ENCODE assay signal across 8 cellular contexts in the genomic region with DNA sequence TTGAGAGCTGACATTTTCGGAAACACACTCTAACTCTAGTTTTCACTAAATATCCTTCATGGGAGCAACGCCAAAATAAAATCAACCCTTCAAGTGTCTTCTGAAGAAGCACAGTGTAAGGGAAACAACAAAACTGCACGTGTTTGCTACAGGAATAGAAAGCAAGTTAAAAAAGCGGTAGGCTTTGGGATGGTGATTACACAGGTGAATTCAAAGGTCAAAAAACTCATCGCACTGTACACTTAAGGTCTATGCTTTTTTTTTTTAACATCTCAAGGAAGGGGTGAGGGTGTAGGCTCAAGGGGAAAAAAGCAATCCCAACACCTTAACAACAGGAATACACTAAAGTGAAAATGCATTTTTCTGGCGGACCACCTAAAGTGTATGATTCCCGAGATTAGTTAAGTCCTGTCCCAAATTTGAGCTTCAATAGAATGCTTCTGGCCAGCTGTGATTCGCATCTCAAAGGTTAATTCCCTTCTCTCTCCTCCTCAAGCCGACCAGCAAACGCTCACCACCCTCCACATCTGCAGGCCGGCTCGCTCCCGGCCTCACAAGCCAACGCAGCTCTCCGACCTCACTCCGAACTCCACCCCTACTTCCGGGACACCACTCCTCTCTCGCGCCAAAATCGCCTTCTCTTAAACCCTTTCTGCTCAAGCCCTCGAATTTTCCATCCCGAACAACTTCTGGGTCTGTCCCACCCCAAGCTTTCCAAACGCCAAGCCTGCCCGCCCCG. TPM values are rescaled to one million over a fixed set of nuclear protein-coding genes. Genes with fewer than 3 reads are reported as not detected.
DNase-seq lines count a peak whose midpoint lies in the region; ATAC-seq lines count a peak whose summit lies in the region.

No MANE protein-coding gene starts in this region.

- no peaks in the 10 kb centered on the region for H3K27me3 Mint-ChIP-seq in T-cell
- no peaks in the 10 kb centered on the region for H3K27me3 Mint-ChIP-seq in dendritic cell treated with granulocyte-macrophage colony-stimulating factor and Interleukin-4, amounts not matched to agents 40 ng/mL and 50 ng/mL, for 4 days

- peak in 2 of 4 experiments; percentile 8 to 13 for ATAC-seq in T-cell (replicated peaks in 1 of 4)
- ATAC-seq in left lobe of liver = peak; percentile 65

- POLR2A ChIA-PET in T-cell (lab: Charles Lee) = interaction anchor here in 1 of 2 donors (0.6 to 1.1 kb wide), 3 partner anchors 10 to 25 kb away, joined by 4 read pairs; no protein-coding TSS in a partner anchor

- H3K4me1 Mint-ChIP-seq in T-cell = peaks cover 66 to 77% (median 66%) of the 10 kb centered on the region in 3 donors
- peaks cover 43% of the 10 kb centered on the region for H3K4me1 Mint-ChIP-seq in dendritic cell treated with granulocyte-macrophage colony-stimulating factor and Interleukin-4, amounts not matched to agents 40 ng/mL and 50 ng/mL, for 4 days (ENCODE audit: low read depth)

- no peaks in the 10 kb centered on the region for H3K36me3 Mint-ChIP-seq in T-cell
- H3K36me3 Mint-ChIP-seq in dendritic cell treated with granulocyte-macrophage colony-stimulating factor and Interleukin-4, amounts not matched to agents 40 ng/mL and 50 ng/mL, for 4 days (ENCODE audit: low read depth) = peaks cover 13% of the 10 kb centered on the region

- peak overlapping the region; percentile 97 to 99 (median 98) for H3K4me3 Mint-ChIP-seq in T-cell
- peak overlapping the region; percentile 99 for H3K4me3 Mint-ChIP-seq in dendritic cell treated with granulocyte-macrophage colony-stimulating factor and Interleukin-4, amounts not matched to agents 40 ng/mL and 50 ng/mL, for 4 days

- H3K4me3 ChIP-seq in H7 (ENCODE audit: insufficient read depth, low read depth, low read length) = peak overlapping the region; percentile 96

- H3K27me3 ChIP-seq in H7 (ENCODE audit: control insufficient read depth, insufficient read depth, low read length) = no peaks in the 10 kb centered on the region

- intact Hi-C loops in dendritic cell treated with granulocyte-macrophage colony-stimulating factor and Interleukin-4, amounts not matched to agents 40 ng/mL and 50 ng/mL, for 4 days (cut with micrococcal nuclease) = no loop called here

- DNase-seq in activated T-cell treated with anti-CD3 and anti-CD28 coated beads for 24 hours (ENCODE audit: low read depth) (peak; percentile 20), H7 (peak; percentile 74), LHCN-M2 (ENCODE audit: low read depth) (peak; percentile 49), T-cell (peak in 7 of 34 experiments; percentile 3 to 23 (median 8)), left lobe of liver (ENCODE audit: low spot score) (peak; percentile 63)
- no peak for DNase-seq in activated T-cell treated with anti-CD3 and anti-CD28 coated beads, Interleukin-2, amount 50 U/mL, for 1 hour
- DNase-seq in stimulated activated CD8-positive, alpha-beta memory T cell treated with anti-CD3 and anti-CD28 coated beads, Interleukin-15, amount 100 ng/mL, for 24 hours (ENCODE audit: low read depth) = peak; percentile 13

- peak overlapping the region; percentile 91 to 94 for H3K27ac Mint-ChIP-seq in T-cell
- peak overlapping the region; percentile 99 for H3K27ac Mint-ChIP-seq in dendritic cell treated with granulocyte-macrophage colony-stimulating factor and Interleukin-4, amounts not matched to agents 40 ng/mL and 50 ng/mL, for 4 days

- no peaks in the 10 kb centered on the region for H3K9me3 Mint-ChIP-seq in T-cell
- H3K9me3 Mint-ChIP-seq in dendritic cell treated with granulocyte-macrophage colony-stimulating factor and Interleukin-4, amounts not matched to agents 40 ng/mL and 50 ng/mL, for 4 days = peaks cover 9% of the 10 kb centered on the region

- CTCF ChIA-PET in T-cell (lab: Charles Lee) = interaction anchor here (0.5 to 2.2 kb wide), 5 partner anchors 27 to 53 kb away, joined by 3 to 11 read pairs (median 5); a partner anchor contains a TSS

- H3K36me3 ChIP-seq in H7 (replicated peaks; ENCODE audit: control insufficient read depth, insufficient read depth, low read length) = no peaks in the 10 kb centered on the region

RNA-seq across cellular contexts. Expression of a gene that starts 1.1 kb away (rescaled TPM):
- total RNA-seq in H7 (2014; rRNA removed; shearing (Covaris generic)) = 45.9 and 89.9 TPM in 2 replicates
- total RNA-seq in LHCN-M2 (2014; rRNA removed) = 59.8 and 64.0 TPM in 2 replicates
- polyA plus RNA-seq in LHCN-M2 (2012) = 34.8 TPM
- 100 to 1,000 TPM; 158 to 197 (median 184) TPM for total RNA-seq in T-cell
- total RNA-seq in left lobe of liver = 22.6 TPM

RNA-seq across cellular contexts. Expression of a gene that starts 31.4 kb away (rescaled TPM):
- total RNA-seq in H7 (2014; rRNA removed; shearing (Covaris generic)) = 14.7 and 17.1 TPM in 2 replicates
- total RNA-seq in LHCN-M2 (2014; rRNA removed) (10.1 and 11.8 TPM in 2 replicates), T-cell (under 1 TPM; 0.18 to 0.47 (median 0.33) TPM), left lobe of liver (4.3 TPM)
- polyA plus RNA-seq in LHCN-M2 (2012) = 13.4 TPM
